Comparison of ENCODE assay signal across 30 cellular contexts in the genomic region with DNA sequence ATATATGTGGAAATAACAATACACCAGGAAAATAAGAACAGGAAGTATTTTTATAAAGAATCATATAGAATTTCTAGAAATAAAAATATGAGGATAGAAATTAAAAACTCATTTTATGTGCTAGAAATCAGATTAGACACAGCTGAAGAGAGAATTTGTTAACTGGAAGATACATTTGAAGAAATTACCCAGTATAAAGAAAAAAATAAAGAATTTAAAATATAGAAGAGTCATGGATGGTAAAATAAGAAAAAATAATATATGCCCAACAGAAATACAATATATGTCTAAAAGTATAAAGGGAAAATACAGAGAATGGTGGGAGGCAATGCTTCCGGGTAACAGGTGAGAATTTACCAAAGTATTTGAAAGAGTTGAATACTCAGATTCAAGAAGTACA.
"Had no signal": no experiment of that assay in that cellular context is flagged by ENCODE, and none has a peak within 500 bp of the region (broad histone marks: within the 10 kb centered on the region; RNA-seq: fewer than 3 reads in every experiment).

No MANE protein-coding gene starts in this region.

- FAIRE-seq: astrocyte, bronchial epithelial cell had no signal

- DNase-seq: activated CD4-positive, alpha-beta memory T cell treated with anti-CD3 and anti-CD28 coated beads, Interleukin-2, amount 10 ng/mL, durations not matched to agents 7 days and 5 days; activated CD4-positive, alpha-beta T cell treated with anti-CD3 and anti-CD28 coated beads for 1 hour; activated CD4-positive, alpha-beta T cell treated with anti-CD3 and anti-CD28 coated beads for 4 hours; activated CD4-positive, alpha-beta T cell treated with anti-CD3 and anti-CD28 coated beads, Interleukin-2, amount 10 ng/mL, durations not matched to agents 7 days and 5 days; activated CD4-positive, alpha-beta T cell treated with anti-CD3 and anti-CD28 coated beads, Interleukin-2, amount 50 U/mL, for 4 hours; activated CD8-positive, alpha-beta memory T cell treated with anti-CD3 and anti-CD28 coated beads, Interleukin-2, amount 50 U/mL, for 48 hours; activated gamma-delta T cell; activated naive CD4-positive, alpha-beta T cell; activated naive CD4-positive, alpha-beta T cell treated with anti-CD3 and anti-CD28 coated beads, Interleukin-2, amount 10 ng/mL, durations not matched to agents 7 days and 5 days; activated naive CD8-positive, alpha-beta T cell treated with anti-CD3 and anti-CD28 coated beads, Interleukin-2, amount 10 ng/mL, durations not matched to agents 7 days and 5 days; activated T-cell treated with anti-CD3 and anti-CD28 coated beads for 4 hours; activated T-cell treated with anti-CD3 and anti-CD28 coated beads, Interleukin-2, amount 50 U/mL, for 24 hours; activated T-cell treated with anti-CD3 and anti-CD28 coated beads, Interleukin-2, amount 50 U/mL, for 72 hours; amniotic stem cell; anterior cingulate cortex; brain microvascular endothelial cell; dorsolateral prefrontal cortex; effector memory CD4-positive, alpha-beta T cell; endodermal cell; foreskin fibroblast; glutamatergic neuron; heart left ventricle; hypothalamus had no signal

- H3K27me3 ChIP-seq: brain microvascular endothelial cell, dorsolateral prefrontal cortex, heart left ventricle had no signal

- H3K4me1 ChIP-seq: heart left ventricle had no signal

- H3K36me3 ChIP-seq: brain microvascular endothelial cell, heart left ventricle had no signal

- H3K27ac ChIP-seq: brain microvascular endothelial cell, coronary artery, dorsolateral prefrontal cortex, heart left ventricle, VCaP had no signal

- ATAC-seq: activated naive CD4-positive, alpha-beta T cell treated with anti-CD3 and anti-CD28 coated beads, Interleukin-2, amount 50 U/mL, for 72 hours; activated T-cell treated with anti-CD3 and anti-CD28 coated beads, Interleukin-2, amount 50 U/mL, for 72 hours; esophagus mucosa; heart left ventricle; WTC11 had no signal

- H3K4me3 ChIP-seq: coronary artery, dorsolateral prefrontal cortex, heart left ventricle had no signal
